In the genomic region with DNA sequence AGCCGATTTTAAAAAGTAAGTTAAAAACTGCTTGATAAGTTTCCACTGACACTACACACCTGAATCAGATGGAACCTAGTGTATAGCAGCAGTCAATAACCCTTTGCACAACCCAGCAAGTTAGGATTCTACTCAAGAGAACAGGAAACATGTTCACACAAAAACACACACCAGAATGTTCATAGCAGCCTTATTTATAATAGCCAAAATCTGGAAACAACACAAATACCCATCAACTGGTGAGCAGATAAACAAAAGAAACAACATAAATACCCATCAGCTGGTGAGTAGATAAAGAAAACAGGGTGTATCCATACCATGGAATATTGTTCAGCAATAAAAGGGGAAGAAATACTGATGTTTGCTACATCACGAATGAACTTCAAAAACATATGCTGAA, we compare ENCODE assay signal across 16 cellular contexts. TPM values are rescaled to one million over a fixed set of nuclear protein-coding genes. Genes with fewer than 3 reads are reported as not detected.
DNase-seq lines count a peak whose midpoint lies in the region; ATAC-seq, FAIRE-seq and TF ChIP-seq lines count a peak whose summit lies in the region.
"Had no signal": no experiment of that assay in that cellular context is flagged by ENCODE, and none has a peak within 500 bp of the region (broad histone marks: within the 10 kb centered on the region; RNA-seq: fewer than 3 reads in every experiment).

No MANE protein-coding gene starts in this region.

- H3K36me3 ChIP-seq in endothelial cell of umbilical vein (ENCODE audit: control insufficient read depth in 2 of 2, extremely low read depth in 1 of 2, insufficient read depth in 2 of 2, low read length in 2 of 2) (no peaks in the 10 kb centered on the region), Karpas-422 (ENCODE audit: insufficient read depth, low read length) (no peaks in the 10 kb centered on the region)

- H3K27me3 Mint-ChIP-seq in WTC11 (ENCODE audit: low read depth) = peaks cover 73% of the 10 kb centered on the region
- peaks cover 18% of the 10 kb centered on the region for H3K27me3 Mint-ChIP-seq in nephron (ENCODE audit: low read depth)
- peaks cover 33% of the 10 kb centered on the region for H3K27me3 Mint-ChIP-seq in activated CD4-positive, alpha-beta T cell treated with anti-CD3 and anti-CD28 coated beads, Interleukin-2, amount 10 ng/mL, durations not matched to agents 7 days and 5 days

- no peak for ATAC-seq in WTC11

- POLR2A ChIA-PET in WTC11 (lab: Charles Lee) (no interaction called here), endothelial cell of umbilical vein (lab: Charles Lee) (no interaction called here)
- POLR2A ChIA-PET in activated CD4-positive, alpha-beta T cell treated with anti-CD3 and anti-CD28 coated beads, Interleukin-2, amount 10 ng/mL, durations not matched to agents 7 days and 5 days (lab: Charles Lee) = no interaction called here

- H3K9me1 ChIP-seq in endothelial cell of umbilical vein (replicated peaks; ENCODE audit: control insufficient read depth, extremely low read depth, insufficient read depth, low read length) = no peaks in the 10 kb centered on the region

- TF ChIP-seq POLR2A in endothelial cell of umbilical vein (IDR thresholded peaks at IDR 0.05; ENCODE audit: low read depth, low read length) = no peak

- H3K9me3 ChIP-seq in endothelial cell of umbilical vein (replicated peaks; ENCODE audit: control insufficient read depth, insufficient read depth, low read length) = no peaks in the 10 kb centered on the region
- H3K9me3 ChIP-seq in Karpas-422 (ENCODE audit: low read length) = no peaks in the 10 kb centered on the region

- H3K36me3 Mint-ChIP-seq in WTC11 = no peaks in the 10 kb centered on the region
- H3K36me3 Mint-ChIP-seq in nephron (ENCODE audit: low read depth) = peaks cover 6% of the 10 kb centered on the region
- H3K36me3 Mint-ChIP-seq in activated CD4-positive, alpha-beta T cell treated with anti-CD3 and anti-CD28 coated beads, Interleukin-2, amount 10 ng/mL, durations not matched to agents 7 days and 5 days (ENCODE audit: low read depth) = no peaks in the 10 kb centered on the region
- H3K36me3 Mint-ChIP-seq: CD14-positive monocyte had no signal

- H3K4me3 Mint-ChIP-seq in WTC11 (peak overlapping the region; percentile 85; the same call in 1 of the 2 replicates), nephron (peak overlapping the region; percentile 97 to 99 (median 98))
- H3K4me3 Mint-ChIP-seq in activated CD4-positive, alpha-beta T cell treated with anti-CD3 and anti-CD28 coated beads, Interleukin-2, amount 10 ng/mL, durations not matched to agents 7 days and 5 days = no peak overlapping the region

- H3K27ac Mint-ChIP-seq in WTC11 (no peak overlapping the region), nephron (peak overlapping the region; percentile 96 to 100 (median 99))
- no peak overlapping the region for H3K27ac Mint-ChIP-seq in activated CD4-positive, alpha-beta T cell treated with anti-CD3 and anti-CD28 coated beads, Interleukin-2, amount 10 ng/mL, durations not matched to agents 7 days and 5 days
- H3K27ac Mint-ChIP-seq: CD14-positive monocyte had no signal

- dilution Hi-C loops in endothelial cell of umbilical vein (cut with MboI; ENCODE audit: extremely low pct_ligation_motif_present, low sequenced_read_pairs) = no loop called here

- H3K9me2 ChIP-seq in Karpas-422 (replicated peaks; ENCODE audit: insufficient read depth, low read length) = no peaks in the 10 kb centered on the region

- no peak overlapping the region for H2AFZ ChIP-seq in endothelial cell of umbilical vein (ENCODE audit: low read depth, low read length)
- no peak overlapping the region for H2AFZ ChIP-seq in Karpas-422 (ENCODE audit: low read length)

- peaks cover 14% of the 10 kb centered on the region for H3K4me1 Mint-ChIP-seq in WTC11
- H3K4me1 Mint-ChIP-seq in nephron = peaks cover 28% of the 10 kb centered on the region
- H3K4me1 Mint-ChIP-seq in activated CD4-positive, alpha-beta T cell treated with anti-CD3 and anti-CD28 coated beads, Interleukin-2, amount 10 ng/mL, durations not matched to agents 7 days and 5 days = no peaks in the 10 kb centered on the region
- H3K4me1 Mint-ChIP-seq: CD14-positive monocyte had no signal

- no peak overlapping the region for H3K27ac ChIP-seq in endothelial cell of umbilical vein (ENCODE audit: insufficient read depth, low read depth, low read length)
- no peak overlapping the region for H3K27ac ChIP-seq in Karpas-422 (ENCODE audit: low read length)

- FAIRE-seq in endothelial cell of umbilical vein (lab: Jason Lieb, UNC) = peak; percentile 46
- FAIRE-seq: GM12892, H54 had no signal

- DNase-seq in WTC11 (ENCODE audit: low spot score) = no peak
- DNase-seq in endothelial cell of umbilical vein (ENCODE audit: low read depth, low spot score) = no peak
- DNase-seq in Karpas-422 = no peak
- DNase-seq in activated CD4-positive, alpha-beta T cell treated with anti-CD3 and anti-CD28 coated beads, Interleukin-2, amount 10 ng/mL, durations not matched to agents 7 days and 5 days = no peak
- DNase-seq in Ammon's horn (ENCODE audit: low spot score) = no peak
- no peak for DNase-seq in islet precursor cell
- DNase-seq: aorta, kidney glomerular epithelial cell, MV-4-11, NCI-H2081, occipital lobe, SHP77 had no signal

- no peak for TF ChIP-seq CTCF in WTC11 (IDR thresholded peaks at IDR 0.05)
- no peak for TF ChIP-seq CTCF in endothelial cell of umbilical vein (IDR thresholded peaks at IDR 0.05; ENCODE audit: extremely low read depth in 1 of 2, insufficient read depth in 1 of 2, low read depth in 1 of 2, low read length in 2 of 2)
- no peak for TF ChIP-seq CTCF in nephron (IDR thresholded peaks at IDR 0.05; ENCODE audit: unreplicated experiment in 3 of 3)

- H3K4me2 ChIP-seq in endothelial cell of umbilical vein (ENCODE audit: insufficient read depth, low read length) (no peak overlapping the region), Karpas-422 (ENCODE audit: low read depth, low read length, poor library complexity, severe bottlenecking) (no peak overlapping the region)

- H3K79me2 ChIP-seq in endothelial cell of umbilical vein (ENCODE audit: control insufficient read depth, insufficient read depth, low read length) (peaks cover 7% of the 10 kb centered on the region), Karpas-422 (ENCODE audit: low read length) (no peaks in the 10 kb centered on the region)

- BruUV-seq in endothelial cell of umbilical vein (replicated peaks; lab: Mats Ljungman, UMichigan) = no TSS peak

- H4K20me1 ChIP-seq in endothelial cell of umbilical vein (replicated peaks; ENCODE audit: control insufficient read depth, extremely low read depth, insufficient read depth, low read length) = no peaks in the 10 kb centered on the region
- no peaks in the 10 kb centered on the region for H4K20me1 ChIP-seq in Karpas-422 (ENCODE audit: insufficient read depth, low read depth, low read length)

- CTCF ChIA-PET in WTC11 (lab: Charles Lee) (no interaction called here), endothelial cell of umbilical vein (lab: Charles Lee) (no interaction called here)
- CTCF ChIA-PET in activated CD4-positive, alpha-beta T cell treated with anti-CD3 and anti-CD28 coated beads, Interleukin-2, amount 10 ng/mL, durations not matched to agents 7 days and 5 days (lab: Charles Lee) = no interaction called here

- peaks cover 17% of the 10 kb centered on the region for H3K4me1 ChIP-seq in endothelial cell of umbilical vein (ENCODE audit: control insufficient read depth, extremely low read depth, insufficient read depth, low read length)
- H3K4me1 ChIP-seq in Karpas-422 (ENCODE audit: low read length) = no peaks in the 10 kb centered on the region

- intact Hi-C loops in endothelial cell of umbilical vein (cut with micrococcal nuclease) = loop anchor here (5.0 kb wide), 1 partner anchor 162 kb away; no protein-coding TSS in a partner anchor

- H3K9me3 Mint-ChIP-seq in WTC11 = no peaks in the 10 kb centered on the region
- peaks cover 3% of the 10 kb centered on the region for H3K9me3 Mint-ChIP-seq in nephron
- no peaks in the 10 kb centered on the region for H3K9me3 Mint-ChIP-seq in activated CD4-positive, alpha-beta T cell treated with anti-CD3 and anti-CD28 coated beads, Interleukin-2, amount 10 ng/mL, durations not matched to agents 7 days and 5 days

- H3K4me3 ChIP-seq in endothelial cell of umbilical vein (replicated peaks in 1 of 3; ENCODE audit: insufficient read depth in 1 of 3, low read depth in 1 of 3, low read length in 3 of 3) = no peak overlapping the region
- H3K4me3 ChIP-seq in Karpas-422 (ENCODE audit: low read length) = no peak overlapping the region

- H3K27me3 ChIP-seq in endothelial cell of umbilical vein (ENCODE audit: control insufficient read depth in 2 of 2, insufficient read depth in 2 of 2, low read length in 2 of 2) = no peaks in the 10 kb centered on the region
- no peaks in the 10 kb centered on the region for H3K27me3 ChIP-seq in Karpas-422 (ENCODE audit: low read length)

- H3K9ac ChIP-seq in endothelial cell of umbilical vein (replicated peaks; ENCODE audit: extremely low read depth, insufficient read depth, low read length) (no peak overlapping the region), Karpas-422 (ENCODE audit: low read length) (no peak overlapping the region)

TF ChIP-seq in WTC11, 78 proteins besides CTCF, POLR2A, EP300 and RAD21:
- TF ChIP-seq FOXP1 (CRISPR knock-in tag; IDR thresholded peaks at IDR 0.05; ENCODE audit: borderline replicate concordance) (no peak), NR2C2 (CRISPR knock-in tag; IDR thresholded peaks at IDR 0.05) (no peak), NFATC4 (CRISPR knock-in tag; IDR thresholded peaks at IDR 0.05) (no peak)

TF ChIP-seq in endothelial cell of umbilical vein, 7 proteins besides CTCF, POLR2A, EP300 and RAD21 (continues in another document):
- TF ChIP-seq GATA2 (IDR thresholded peaks at IDR 0.05; ENCODE audit: insufficient read depth, insufficient read length, low read depth, low read length) (no peak), MYC (IDR thresholded peaks at IDR 0.05; ENCODE audit: low read depth, low read length) (no peak)
- TF ChIP-seq, protein P1, sequence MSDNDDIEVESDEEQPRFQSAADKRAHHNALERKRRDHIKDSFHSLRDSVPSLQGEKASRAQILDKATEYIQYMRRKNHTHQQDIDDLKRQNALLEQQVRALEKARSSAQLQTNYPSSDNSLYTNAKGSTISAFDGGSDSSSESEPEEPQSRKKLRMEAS (IDR thresholded peaks at IDR 0.05; ENCODE audit: insufficient read depth, insufficient read length) = no peak

RNA-seq across cellular contexts. Expression of a gene that starts 2.7 kb away (rescaled TPM):
- total RNA-seq in WTC11 (2021) = 9.8 to 11.6 TPM (median 10.1 TPM) in 3 replicates
- total RNA-seq in endothelial cell of umbilical vein = 14.9 and 30.4 TPM in 2 replicates
- 24.8 and 32.7 TPM in 2 replicates for polyA plus RNA-seq in endothelial cell of umbilical vein
- 22.9 and 27.2 TPM in 2 replicates for polyA plus RNA-seq in endothelial cell of umbilical vein (2011; cell fraction: cytosol; rRNA removed)
- polyA plus RNA-seq in endothelial cell of umbilical vein (2011; cell fraction: nucleus; rRNA removed) = 27.4 and 40.1 TPM in 2 replicates
- 10.1 and 32.4 TPM in 2 replicates for polyA plus RNA-seq in endothelial cell of umbilical vein (2012)
- polyA minus RNA-seq in endothelial cell of umbilical vein = 81.2 and 98.8 TPM in 2 replicates
- polyA minus RNA-seq in endothelial cell of umbilical vein (2011; cell fraction: cytosol; rRNA and poly(A)+ RNA removed) = not detected
- 73.7 and 77.8 TPM in 2 replicates for polyA minus RNA-seq in endothelial cell of umbilical vein (2011; cell fraction: nucleus; rRNA and poly(A)+ RNA removed)
- total RNA-seq in Karpas-422 (2014; rRNA removed; shearing (Covaris generic); ENCODE audit: low replicate concordance) = not detected in 2 replicates
- not detected for total RNA-seq in activated CD4-positive, alpha-beta T cell treated with anti-CD3 and anti-CD28 coated beads, Interleukin-2, amount 10 ng/mL, durations not matched to agents 7 days and 5 days
- polyA plus RNA-seq: CD14-positive monocyte had no signal

Comparison
In these comparisons a context has a peak if more than half of its experiments do, and no peak if none do; other contexts are left out.
1. H3K27ac Mint-ChIP-seq: peak in nephron (3 of 3); none in WTC11 (single experiment) and activated CD4-positive, alpha-beta T cell treated with anti-CD3 and anti-CD28 coated beads, Interleukin-2, amount 10 ng/mL, durations not matched to agents 7 days and 5 days (single experiment).
2. RNA of a gene that starts 2.7 kb away (total RNA-seq): 14.9 to 30.4 TPM in endothelial cell of umbilical vein and 9.8 to 11.6 TPM in WTC11; not detected in Karpas-422 and not detected in activated CD4-positive, alpha-beta T cell treated with anti-CD3 and anti-CD28 coated beads, Interleukin-2, amount 10 ng/mL, durations not matched to agents 7 days and 5 days; every median in the first group is over 10 times any median in the second.